ENCODE assay signal across 1 cellular context in the genomic region with DNA sequence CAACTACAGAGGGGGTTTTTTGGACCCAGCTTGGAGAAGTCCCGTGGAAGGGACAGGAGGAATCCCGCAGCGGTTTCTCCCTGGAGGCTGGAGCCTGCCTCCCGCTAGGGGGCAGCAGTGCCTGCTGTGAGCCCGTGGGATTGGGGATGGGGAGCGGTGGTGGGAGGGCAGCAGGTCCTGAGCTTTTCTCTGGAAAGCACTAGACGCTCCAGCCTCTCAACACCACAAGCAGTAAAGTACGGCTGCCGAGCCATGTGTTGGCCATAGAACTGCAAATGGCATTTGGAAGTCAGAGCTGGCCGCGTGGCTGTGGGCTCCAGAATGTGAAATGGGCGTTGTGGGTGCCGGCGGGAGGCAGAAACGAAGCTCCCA.
A peak's percentile ranks its signal among the peaks of the same experiment; 100 is the strongest.
TF ChIP-seq lines count a peak whose summit lies in the region.

No MANE protein-coding gene starts in this region.

TF ChIP-seq in H1, 55 proteins besides CTCF, POLR2A, EP300 and RAD21:
- TF ChIP-seq CHD2 (IDR thresholded peaks at IDR 0.05; ENCODE audit: low read length) (no peak), SP4 (IDR thresholded peaks at IDR 0.05; ENCODE audit: low read length) (no peak), KDM5A (IDR thresholded peaks at IDR 0.05; ENCODE audit: low read length) (no peak), NRF1 (IDR thresholded peaks at IDR 0.05; ENCODE audit: low read depth, low read length) (no peak), CBX5 (IDR thresholded peaks at IDR 0.05; ENCODE audit: low read depth, low read length) (no peak), KDM1A (IDR thresholded peaks at IDR 0.05; ENCODE audit: borderline replicate concordance, low read length) (no peak), TAF1 (IDR thresholded peaks at IDR 0.05; ENCODE audit: low read depth, low read length) (no peak), HDAC2 (IDR thresholded peaks at IDR 0.05; ENCODE audit: borderline replicate concordance in 1 of 2, low read depth in 2 of 2, low read length in 2 of 2) (peak; percentile 26 to 76; a peak in 2 of 4 replicates), TEAD4 (IDR thresholded peaks at IDR 0.05; ENCODE audit: low read depth, low read length) (no peak), FOSL1 (IDR thresholded peaks at IDR 0.05; ENCODE audit: insufficient read depth, low read depth, low read length) (no peak), SIX5 (IDR thresholded peaks at IDR 0.05; ENCODE audit: low read depth, low read length) (no peak), BACH1 (IDR thresholded peaks at IDR 0.05; ENCODE audit: low read length) (peak; percentile 70; the same call in 1 of the 2 replicates), POU5F1 (IDR thresholded peaks at IDR 0.05; ENCODE audit: low read depth, low read length) (no peak), POLR2AphosphoS5 (IDR thresholded peaks at IDR 0.05; ENCODE audit: low read depth, low read length) (no peak)
- TF ChIP-seq, protein P1, sequence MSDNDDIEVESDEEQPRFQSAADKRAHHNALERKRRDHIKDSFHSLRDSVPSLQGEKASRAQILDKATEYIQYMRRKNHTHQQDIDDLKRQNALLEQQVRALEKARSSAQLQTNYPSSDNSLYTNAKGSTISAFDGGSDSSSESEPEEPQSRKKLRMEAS (IDR thresholded peaks at IDR 0.05) = peak; percentile 80
- TF ChIP-seq, protein P2, sequence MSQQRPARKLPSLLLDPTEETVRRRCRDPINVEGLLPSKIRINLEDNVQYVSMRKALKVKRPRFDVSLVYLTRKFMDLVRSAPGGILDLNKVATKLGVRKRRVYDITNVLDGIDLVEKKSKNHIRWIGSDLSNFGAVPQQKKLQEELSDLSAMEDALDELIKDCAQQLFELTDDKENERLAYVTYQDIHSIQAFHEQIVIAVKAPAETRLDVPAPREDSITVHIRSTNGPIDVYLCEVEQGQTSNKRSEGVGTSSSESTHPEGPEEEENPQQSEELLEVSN (IDR thresholded peaks at IDR 0.05) = peak; percentile 51
